17 cellular contexts compared by ENCODE assay signal in the genomic region with DNA sequence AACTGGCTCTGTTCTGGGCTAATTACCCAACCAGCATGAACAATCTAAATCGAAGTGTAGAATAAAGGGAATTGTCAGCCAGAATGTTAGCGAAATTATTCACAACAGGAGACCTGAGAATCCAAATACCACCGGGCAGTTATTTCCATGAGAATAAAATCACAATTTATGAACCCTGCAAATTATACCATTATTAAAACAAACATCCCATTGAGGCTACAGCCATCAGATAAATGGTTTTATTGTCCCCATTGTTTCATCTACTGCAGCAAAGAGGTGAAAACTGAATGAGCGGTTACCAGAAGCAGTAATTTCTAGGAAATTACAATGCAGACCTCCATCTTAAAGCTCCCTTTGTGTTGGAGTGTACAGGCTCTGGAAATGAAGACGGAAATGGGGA. TPM values are rescaled to one million over a fixed set of nuclear protein-coding genes. Genes with fewer than 3 reads are reported as not detected.
A peak's percentile ranks its signal among the peaks of the same experiment; 100 is the strongest.
DNase-seq lines count a peak whose midpoint lies in the region; ATAC-seq lines count a peak whose summit lies in the region.
"Had no signal": no experiment of that assay in that cellular context is flagged by ENCODE, and none has a peak within 500 bp of the region (broad histone marks: within the 10 kb centered on the region; RNA-seq: fewer than 3 reads in every experiment).

No MANE protein-coding gene starts in this region.

- no peak for ATAC-seq in HG02885 (IDR thresholded peaks at IDR 0.05; ENCODE audit: poor library complexity, unreplicated experiment)
- ATAC-seq in HG03565 (IDR thresholded peaks at IDR 0.05; ENCODE audit: unreplicated experiment): no peak
- no peak for ATAC-seq in left cardiac atrium
- ATAC-seq: activated T-helper 17 cell treated with anti-CD3 and anti-CD28 coated beads, Interleukin-2, amount 50 U/mL, for 72 hours; K562 had no signal

- DNase-seq in NCI-H1436 (lab: John Stamatoyannopoulos, UW): peak; percentile 57
- no peak for DNase-seq in NCI-H1436 treated with DMSO at 0.1 percent for 48 hours (lab: John Stamatoyannopoulos, UW)
- DNase-seq in NCI-H774 (lab: John Stamatoyannopoulos, UW): peak; percentile 66
- DNase-seq in midbrain (lab: John Stamatoyannopoulos, UW): peak; percentile 49
- peak; percentile 66 for DNase-seq in superior temporal gyrus (ENCODE audit: extremely low spot score)
- no peak for DNase-seq in left cardiac atrium
- DNase-seq: activated CD4-positive, alpha-beta T cell treated with anti-CD3 and anti-CD28 coated beads, Interleukin-2, amount 10 ng/mL, durations not matched to agents 7 days and 5 days; activated naive CD8-positive, alpha-beta T cell treated with anti-CD3 and anti-CD28 coated beads, Interleukin-2, amount 10 ng/mL, durations not matched to agents 7 days and 5 days; BE2C; NCI-H2029 treated with DMSO at 0.1 percent for 48 hours; nucleus accumbens; SIG-M5; stimulated activated CD4-positive, alpha-beta T cell treated with anti-CD3 and anti-CD28 coated beads, Interleukin-12 subunit alpha, Interleukin-12 subunit beta, amount 100 ng/mL, for 4 hours had no signal

- intact Hi-C loops in left cardiac atrium (cut with DNase I): no loop called here

RNA-seq across cellular contexts. Expression of gene FAM168A, which starts 21.7 kb away (rescaled TPM):
- 10 to 100 TPM; 31.5 to 35.2 TPM for total RNA-seq in left cardiac atrium

Comparison
In these comparisons a context has a peak if more than half of its experiments do, and no peak if none do; other contexts are left out.
1. DNase-seq: peak in NCI-H1436 (single experiment), NCI-H774 (single experiment), midbrain (single experiment) and superior temporal gyrus (single experiment); none in NCI-H1436 treated with DMSO at 0.1 percent for 48 hours (single experiment) and left cardiac atrium (single experiment).